In the genomic region with DNA sequence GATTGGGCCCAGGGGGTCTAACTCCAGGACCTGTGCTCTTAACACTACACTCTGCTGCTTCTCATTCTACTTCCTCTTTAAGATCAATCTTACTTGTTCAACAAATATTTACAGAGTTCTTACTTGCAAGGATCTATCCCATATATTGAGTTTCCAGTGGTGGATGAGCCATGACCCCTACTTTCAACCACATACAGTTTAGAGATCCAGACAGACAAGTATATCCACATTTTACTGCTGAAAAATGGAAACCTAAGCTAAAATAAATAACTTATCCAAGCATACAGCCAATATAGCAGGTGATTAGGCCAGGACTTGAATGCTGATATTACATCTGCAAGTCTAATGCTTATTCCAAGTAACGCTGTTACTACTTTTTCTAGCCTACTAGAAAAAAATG, we compare ENCODE assay signal across 1 cellular context.
TF ChIP-seq lines count a peak whose summit lies in the region.

No MANE protein-coding gene starts in this region.

TF ChIP-seq in HepG2, 621 proteins besides CTCF, POLR2A, EP300 and RAD21:
- TF ChIP-seq GPN1 (CRISPR knock-in tag; IDR thresholded peaks at IDR 0.05; ENCODE audit: borderline replicate concordance) (no peak), ZNF704 (CRISPR knock-in tag; IDR thresholded peaks at IDR 0.05; ENCODE audit: borderline replicate concordance) (no peak), EZH2 (conservative IDR thresholded peaks at IDR 0.05; ENCODE audit: low read depth, low read length) (no peak), CEBPG (CRISPR knock-in tag; IDR thresholded peaks at IDR 0.05) (no peak), ZNF350 (CRISPR knock-in tag; IDR thresholded peaks at IDR 0.05; ENCODE audit: borderline replicate concordance, low read depth) (no peak), USF2 (IDR thresholded peaks at IDR 0.05; ENCODE audit: low read depth, low read length) (no peak), USF2 (CRISPR knock-in tag; IDR thresholded peaks at IDR 0.05; ENCODE audit: borderline replicate concordance) (no peak), SMC3 (IDR thresholded peaks at IDR 0.05; ENCODE audit: low read length) (no peak), STAG1 (CRISPR knock-in tag; IDR thresholded peaks at IDR 0.05) (no peak), TBX2 (CRISPR knock-in tag; IDR thresholded peaks at IDR 0.05; ENCODE audit: borderline replicate concordance) (no peak), SMYD3 (CRISPR knock-in tag; IDR thresholded peaks at IDR 0.05) (no peak), SOX13 (IDR thresholded peaks at IDR 0.05) (no peak), SOX13 (CRISPR knock-in tag; conservative IDR thresholded peaks at IDR 0.05 in 1 of 2, IDR thresholded peaks at IDR 0.05 in 1 of 2) (no peak), ZNF713 (CRISPR knock-in tag; IDR thresholded peaks at IDR 0.05) (no peak), ZNF766 (CRISPR knock-in tag; IDR thresholded peaks at IDR 0.05; ENCODE audit: borderline replicate concordance) (no peak), ZNF749 (CRISPR knock-in tag; IDR thresholded peaks at IDR 0.05; ENCODE audit: borderline replicate concordance) (no peak), ZFP36L2 (CRISPR knock-in tag; IDR thresholded peaks at IDR 0.05) (no peak), MBD4 (IDR thresholded peaks at IDR 0.05; ENCODE audit: borderline replicate concordance, low read length) (no peak)
- TF ChIP-seq, protein P1, sequence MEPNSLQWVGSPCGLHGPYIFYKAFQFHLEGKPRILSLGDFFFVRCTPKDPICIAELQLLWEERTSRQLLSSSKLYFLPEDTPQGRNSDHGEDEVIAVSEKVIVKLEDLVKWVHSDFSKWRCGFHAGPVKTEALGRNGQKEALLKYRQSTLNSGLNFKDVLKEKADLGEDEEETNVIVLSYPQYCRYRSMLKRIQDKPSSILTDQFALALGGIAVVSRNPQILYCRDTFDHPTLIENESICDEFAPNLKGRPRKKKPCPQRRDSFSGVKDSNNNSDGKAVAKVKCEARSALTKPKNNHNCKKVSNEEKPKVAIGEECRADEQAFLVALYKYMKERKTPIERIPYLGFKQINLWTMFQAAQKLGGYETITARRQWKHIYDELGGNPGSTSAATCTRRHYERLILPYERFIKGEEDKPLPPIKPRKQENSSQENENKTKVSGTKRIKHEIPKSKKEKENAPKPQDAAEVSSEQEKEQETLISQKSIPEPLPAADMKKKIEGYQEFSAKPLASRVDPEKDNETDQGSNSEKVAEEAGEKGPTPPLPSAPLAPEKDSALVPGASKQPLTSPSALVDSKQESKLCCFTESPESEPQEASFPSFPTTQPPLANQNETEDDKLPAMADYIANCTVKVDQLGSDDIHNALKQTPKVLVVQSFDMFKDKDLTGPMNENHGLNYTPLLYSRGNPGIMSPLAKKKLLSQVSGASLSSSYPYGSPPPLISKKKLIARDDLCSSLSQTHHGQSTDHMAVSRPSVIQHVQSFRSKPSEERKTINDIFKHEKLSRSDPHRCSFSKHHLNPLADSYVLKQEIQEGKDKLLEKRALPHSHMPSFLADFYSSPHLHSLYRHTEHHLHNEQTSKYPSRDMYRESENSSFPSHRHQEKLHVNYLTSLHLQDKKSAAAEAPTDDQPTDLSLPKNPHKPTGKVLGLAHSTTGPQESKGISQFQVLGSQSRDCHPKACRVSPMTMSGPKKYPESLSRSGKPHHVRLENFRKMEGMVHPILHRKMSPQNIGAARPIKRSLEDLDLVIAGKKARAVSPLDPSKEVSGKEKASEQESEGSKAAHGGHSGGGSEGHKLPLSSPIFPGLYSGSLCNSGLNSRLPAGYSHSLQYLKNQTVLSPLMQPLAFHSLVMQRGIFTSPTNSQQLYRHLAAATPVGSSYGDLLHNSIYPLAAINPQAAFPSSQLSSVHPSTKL (CRISPR knock-in tag; IDR thresholded peaks at IDR 0.05), result no peak
- TF ChIP-seq, protein P2, sequence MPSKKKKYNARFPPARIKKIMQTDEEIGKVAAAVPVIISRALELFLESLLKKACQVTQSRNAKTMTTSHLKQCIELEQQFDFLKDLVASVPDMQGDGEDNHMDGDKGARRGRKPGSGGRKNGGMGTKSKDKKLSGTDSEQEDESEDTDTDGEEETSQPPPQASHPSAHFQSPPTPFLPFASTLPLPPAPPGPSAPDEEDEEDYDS (CRISPR knock-in tag; IDR thresholded peaks at IDR 0.05), result no peak
- TF ChIP-seq, protein P3, sequence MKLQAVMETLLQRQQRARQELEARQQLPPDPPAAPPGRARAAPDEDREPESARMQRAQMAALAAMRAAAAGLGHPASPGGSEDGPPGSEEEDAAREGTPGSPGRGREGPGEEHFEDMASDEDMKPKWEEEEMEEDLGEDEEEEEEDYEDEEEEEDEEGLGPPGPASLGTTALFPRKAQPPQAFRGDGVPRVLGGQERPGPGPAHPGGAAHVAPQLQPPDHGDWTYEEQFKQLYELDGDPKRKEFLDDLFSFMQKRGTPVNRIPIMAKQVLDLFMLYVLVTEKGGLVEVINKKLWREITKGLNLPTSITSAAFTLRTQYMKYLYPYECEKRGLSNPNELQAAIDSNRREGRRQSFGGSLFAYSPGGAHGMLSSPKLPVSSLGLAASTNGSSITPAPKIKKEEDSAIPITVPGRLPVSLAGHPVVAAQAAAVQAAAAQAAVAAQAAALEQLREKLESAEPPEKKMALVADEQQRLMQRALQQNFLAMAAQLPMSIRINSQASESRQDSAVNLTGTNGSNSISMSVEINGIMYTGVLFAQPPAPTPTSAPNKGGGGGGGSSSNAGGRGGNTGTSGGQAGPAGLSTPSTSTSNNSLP (IDR thresholded peaks at IDR 0.05; ENCODE audit: low read depth, low read length), result no peak
